Comparison of ENCODE assay signal across 1 cellular context in the genomic region with DNA sequence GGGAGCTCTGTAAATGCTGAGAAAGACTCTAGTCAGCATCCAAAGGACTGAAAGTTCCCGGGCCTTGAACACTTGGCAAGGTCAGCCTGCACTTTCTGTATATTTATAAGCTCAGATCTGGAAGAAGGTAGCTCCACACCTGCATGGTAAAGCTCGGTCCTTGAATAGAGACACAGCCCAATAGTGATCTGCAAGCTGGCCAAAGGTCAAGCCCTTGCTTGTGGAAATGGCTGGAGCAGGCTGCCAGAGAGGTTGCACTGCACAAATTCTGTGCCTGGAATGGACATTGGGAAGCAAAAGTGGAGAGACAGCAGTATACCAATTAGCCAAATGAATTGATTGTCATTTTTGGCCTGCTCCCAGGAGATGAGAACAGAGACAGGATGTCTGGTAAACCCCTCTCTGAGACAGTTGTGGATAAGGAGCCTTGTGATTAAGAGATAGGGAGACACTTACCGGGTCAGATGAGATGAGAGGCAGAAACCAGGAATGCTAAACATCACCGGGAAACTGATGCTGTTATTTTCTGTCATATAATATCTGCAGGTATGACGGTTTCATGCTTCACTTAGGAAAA.
TF ChIP-seq lines count a peak whose summit lies in the region.

No MANE protein-coding gene starts in this region.

TF ChIP-seq in HepG2, 621 proteins besides CTCF, POLR2A, EP300 and RAD21:
- TF ChIP-seq, protein P1, sequence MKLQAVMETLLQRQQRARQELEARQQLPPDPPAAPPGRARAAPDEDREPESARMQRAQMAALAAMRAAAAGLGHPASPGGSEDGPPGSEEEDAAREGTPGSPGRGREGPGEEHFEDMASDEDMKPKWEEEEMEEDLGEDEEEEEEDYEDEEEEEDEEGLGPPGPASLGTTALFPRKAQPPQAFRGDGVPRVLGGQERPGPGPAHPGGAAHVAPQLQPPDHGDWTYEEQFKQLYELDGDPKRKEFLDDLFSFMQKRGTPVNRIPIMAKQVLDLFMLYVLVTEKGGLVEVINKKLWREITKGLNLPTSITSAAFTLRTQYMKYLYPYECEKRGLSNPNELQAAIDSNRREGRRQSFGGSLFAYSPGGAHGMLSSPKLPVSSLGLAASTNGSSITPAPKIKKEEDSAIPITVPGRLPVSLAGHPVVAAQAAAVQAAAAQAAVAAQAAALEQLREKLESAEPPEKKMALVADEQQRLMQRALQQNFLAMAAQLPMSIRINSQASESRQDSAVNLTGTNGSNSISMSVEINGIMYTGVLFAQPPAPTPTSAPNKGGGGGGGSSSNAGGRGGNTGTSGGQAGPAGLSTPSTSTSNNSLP (IDR thresholded peaks at IDR 0.05; ENCODE audit: low read depth, low read length) = no peak
- TF ChIP-seq, protein P2, sequence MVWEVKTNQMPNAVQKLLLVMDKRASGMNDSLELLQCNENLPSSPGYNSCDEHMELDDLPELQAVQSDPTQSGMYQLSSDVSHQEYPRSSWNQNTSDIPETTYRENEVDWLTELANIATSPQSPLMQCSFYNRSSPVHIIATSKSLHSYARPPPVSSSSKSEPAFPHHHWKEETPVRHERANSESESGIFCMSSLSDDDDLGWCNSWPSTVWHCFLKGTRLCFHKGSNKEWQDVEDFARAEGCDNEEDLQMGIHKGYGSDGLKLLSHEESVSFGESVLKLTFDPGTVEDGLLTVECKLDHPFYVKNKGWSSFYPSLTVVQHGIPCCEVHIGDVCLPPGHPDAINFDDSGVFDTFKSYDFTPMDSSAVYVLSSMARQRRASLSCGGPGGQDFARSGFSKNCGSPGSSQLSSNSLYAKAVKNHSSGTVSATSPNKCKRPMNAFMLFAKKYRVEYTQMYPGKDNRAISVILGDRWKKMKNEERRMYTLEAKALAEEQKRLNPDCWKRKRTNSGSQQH (CRISPR knock-in tag; IDR thresholded peaks at IDR 0.05; ENCODE audit: low read depth) = no peak
- no peak for TF ChIP-seq ZNF432 (CRISPR knock-in tag; IDR thresholded peaks at IDR 0.05; ENCODE audit: borderline replicate concordance)
- TF ChIP-seq, protein P3, sequence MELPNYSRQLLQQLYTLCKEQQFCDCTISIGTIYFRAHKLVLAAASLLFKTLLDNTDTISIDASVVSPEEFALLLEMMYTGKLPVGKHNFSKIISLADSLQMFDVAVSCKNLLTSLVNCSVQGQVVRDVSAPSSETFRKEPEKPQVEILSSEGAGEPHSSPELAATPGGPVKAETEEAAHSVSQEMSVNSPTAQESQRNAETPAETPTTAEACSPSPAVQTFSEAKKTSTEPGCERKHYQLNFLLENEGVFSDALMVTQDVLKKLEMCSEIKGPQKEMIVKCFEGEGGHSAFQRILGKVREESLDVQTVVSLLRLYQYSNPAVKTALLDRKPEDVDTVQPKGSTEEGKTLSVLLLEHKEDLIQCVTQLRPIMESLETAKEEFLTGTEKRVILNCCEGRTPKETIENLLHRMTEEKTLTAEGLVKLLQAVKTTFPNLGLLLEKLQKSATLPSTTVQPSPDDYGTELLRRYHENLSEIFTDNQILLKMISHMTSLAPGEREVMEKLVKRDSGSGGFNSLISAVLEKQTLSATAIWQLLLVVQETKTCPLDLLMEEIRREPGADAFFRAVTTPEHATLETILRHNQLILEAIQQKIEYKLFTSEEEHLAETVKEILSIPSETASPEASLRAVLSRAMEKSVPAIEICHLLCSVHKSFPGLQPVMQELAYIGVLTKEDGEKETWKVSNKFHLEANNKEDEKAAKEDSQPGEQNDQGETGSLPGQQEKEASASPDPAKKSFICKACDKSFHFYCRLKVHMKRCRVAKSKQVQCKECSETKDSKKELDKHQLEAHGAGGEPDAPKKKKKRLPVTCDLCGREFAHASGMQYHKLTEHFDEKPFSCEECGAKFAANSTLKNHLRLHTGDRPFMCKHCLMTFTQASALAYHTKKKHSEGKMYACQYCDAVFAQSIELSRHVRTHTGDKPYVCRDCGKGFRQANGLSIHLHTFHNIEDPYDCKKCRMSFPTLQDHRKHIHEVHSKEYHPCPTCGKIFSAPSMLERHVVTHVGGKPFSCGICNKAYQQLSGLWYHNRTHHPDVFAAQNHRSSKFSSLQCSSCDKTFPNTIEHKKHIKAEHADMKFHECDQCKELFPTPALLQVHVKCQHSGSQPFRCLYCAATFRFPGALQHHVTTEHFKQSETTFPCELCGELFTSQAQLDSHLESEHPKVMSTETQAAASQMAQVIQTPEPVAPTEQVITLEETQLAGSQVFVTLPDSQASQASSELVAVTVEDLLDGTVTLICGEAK (IDR thresholded peaks at IDR 0.05) = no peak
- TF ChIP-seq, protein P3 (CRISPR knock-in tag; IDR thresholded peaks at IDR 0.05) = no peak
- TF ChIP-seq, protein P4, sequence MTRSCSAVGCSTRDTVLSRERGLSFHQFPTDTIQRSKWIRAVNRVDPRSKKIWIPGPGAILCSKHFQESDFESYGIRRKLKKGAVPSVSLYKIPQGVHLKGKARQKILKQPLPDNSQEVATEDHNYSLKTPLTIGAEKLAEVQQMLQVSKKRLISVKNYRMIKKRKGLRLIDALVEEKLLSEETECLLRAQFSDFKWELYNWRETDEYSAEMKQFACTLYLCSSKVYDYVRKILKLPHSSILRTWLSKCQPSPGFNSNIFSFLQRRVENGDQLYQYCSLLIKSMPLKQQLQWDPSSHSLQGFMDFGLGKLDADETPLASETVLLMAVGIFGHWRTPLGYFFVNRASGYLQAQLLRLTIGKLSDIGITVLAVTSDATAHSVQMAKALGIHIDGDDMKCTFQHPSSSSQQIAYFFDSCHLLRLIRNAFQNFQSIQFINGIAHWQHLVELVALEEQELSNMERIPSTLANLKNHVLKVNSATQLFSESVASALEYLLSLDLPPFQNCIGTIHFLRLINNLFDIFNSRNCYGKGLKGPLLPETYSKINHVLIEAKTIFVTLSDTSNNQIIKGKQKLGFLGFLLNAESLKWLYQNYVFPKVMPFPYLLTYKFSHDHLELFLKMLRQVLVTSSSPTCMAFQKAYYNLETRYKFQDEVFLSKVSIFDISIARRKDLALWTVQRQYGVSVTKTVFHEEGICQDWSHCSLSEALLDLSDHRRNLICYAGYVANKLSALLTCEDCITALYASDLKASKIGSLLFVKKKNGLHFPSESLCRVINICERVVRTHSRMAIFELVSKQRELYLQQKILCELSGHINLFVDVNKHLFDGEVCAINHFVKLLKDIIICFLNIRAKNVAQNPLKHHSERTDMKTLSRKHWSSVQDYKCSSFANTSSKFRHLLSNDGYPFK (CRISPR knock-in tag; IDR thresholded peaks at IDR 0.05; ENCODE audit: borderline replicate concordance) = no peak
- TF ChIP-seq ZNF451 (CRISPR knock-in tag; IDR thresholded peaks at IDR 0.05) = no peak
- no peak for TF ChIP-seq PAX8 (CRISPR knock-in tag; IDR thresholded peaks at IDR 0.05; ENCODE audit: borderline replicate concordance)
- no peak for TF ChIP-seq NFE2L2 (IDR thresholded peaks at IDR 0.05; ENCODE audit: low read length)
- TF ChIP-seq FOXJ3 (CRISPR knock-in tag; IDR thresholded peaks at IDR 0.05; ENCODE audit: borderline replicate concordance) = no peak
- TF ChIP-seq ZNF501 (CRISPR knock-in tag; IDR thresholded peaks at IDR 0.05) = no peak
- TF ChIP-seq ZKSCAN1 (IDR thresholded peaks at IDR 0.05; ENCODE audit: low read length) = no peak
- TF ChIP-seq ZNF12 (CRISPR knock-in tag; IDR thresholded peaks at IDR 0.05) = no peak
- no peak for TF ChIP-seq ARNT2 (CRISPR knock-in tag; IDR thresholded peaks at IDR 0.05; ENCODE audit: low read depth)
- TF ChIP-seq, protein P5, sequence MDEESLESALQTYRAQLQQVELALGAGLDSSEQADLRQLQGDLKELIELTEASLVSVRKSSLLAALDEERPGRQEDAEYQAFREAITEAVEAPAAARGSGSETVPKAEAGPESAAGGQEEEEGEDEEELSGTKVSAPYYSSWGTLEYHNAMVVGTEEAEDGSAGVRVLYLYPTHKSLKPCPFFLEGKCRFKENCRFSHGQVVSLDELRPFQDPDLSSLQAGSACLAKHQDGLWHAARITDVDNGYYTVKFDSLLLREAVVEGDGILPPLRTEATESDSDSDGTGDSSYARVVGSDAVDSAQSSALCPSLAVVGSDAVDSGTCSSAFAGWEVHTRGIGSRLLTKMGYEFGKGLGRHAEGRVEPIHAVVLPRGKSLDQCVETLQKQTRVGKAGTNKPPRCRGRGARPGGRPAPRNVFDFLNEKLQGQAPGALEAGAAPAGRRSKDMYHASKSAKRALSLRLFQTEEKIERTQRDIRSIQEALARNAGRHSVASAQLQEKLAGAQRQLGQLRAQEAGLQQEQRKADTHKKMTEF (CRISPR knock-in tag; IDR thresholded peaks at IDR 0.05) = no peak
- TF ChIP-seq, protein P6, sequence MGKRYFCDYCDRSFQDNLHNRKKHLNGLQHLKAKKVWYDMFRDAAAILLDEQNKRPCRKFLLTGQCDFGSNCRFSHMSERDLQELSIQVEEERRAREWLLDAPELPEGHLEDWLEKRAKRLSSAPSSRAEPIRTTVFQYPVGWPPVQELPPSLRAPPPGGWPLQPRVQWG (CRISPR knock-in tag; IDR thresholded peaks at IDR 0.05; ENCODE audit: borderline replicate concordance, low read depth) = no peak
